ENCODE assay signal across 1 cellular context in the genomic region with DNA sequence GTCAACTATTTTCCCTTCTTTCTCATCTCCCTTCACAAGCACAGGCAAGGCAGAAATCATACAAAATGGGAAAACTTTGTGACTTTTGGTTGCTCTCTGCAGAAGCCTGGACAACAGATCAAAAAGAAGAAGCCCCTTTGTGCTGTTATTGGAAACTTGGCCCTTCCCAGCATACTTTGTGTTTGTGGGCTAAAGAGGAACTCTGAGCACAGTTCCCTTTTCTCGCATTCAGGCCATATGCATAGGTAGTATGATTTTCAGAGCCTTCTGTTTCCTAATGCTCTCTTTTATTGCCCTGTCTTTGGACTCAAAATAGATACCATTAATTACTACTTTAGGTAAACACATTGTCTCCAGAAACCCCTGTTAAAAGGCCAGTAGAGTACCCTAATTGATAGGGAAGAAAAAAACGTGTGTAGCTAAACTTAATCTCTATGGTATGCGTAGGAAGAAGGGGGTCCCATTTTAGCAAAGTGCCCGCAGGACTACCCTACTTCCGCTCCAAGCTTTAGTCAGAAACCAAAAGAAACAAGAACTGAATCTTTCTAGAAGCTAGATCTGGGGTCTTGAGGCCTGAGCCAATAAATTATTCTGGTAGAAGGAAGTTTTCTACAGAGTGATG.
A peak's percentile ranks its signal among the peaks of the same experiment; 100 is the strongest.
TF ChIP-seq lines count a peak whose summit lies in the region.

No MANE protein-coding gene starts in this region.

TF ChIP-seq in GM12878, 131 proteins besides CTCF, POLR2A, EP300 and RAD21 (continues in another document):
- no peak for TF ChIP-seq JUND (IDR thresholded peaks at IDR 0.05; ENCODE audit: low read depth, low read length)
- TF ChIP-seq, protein P1, sequence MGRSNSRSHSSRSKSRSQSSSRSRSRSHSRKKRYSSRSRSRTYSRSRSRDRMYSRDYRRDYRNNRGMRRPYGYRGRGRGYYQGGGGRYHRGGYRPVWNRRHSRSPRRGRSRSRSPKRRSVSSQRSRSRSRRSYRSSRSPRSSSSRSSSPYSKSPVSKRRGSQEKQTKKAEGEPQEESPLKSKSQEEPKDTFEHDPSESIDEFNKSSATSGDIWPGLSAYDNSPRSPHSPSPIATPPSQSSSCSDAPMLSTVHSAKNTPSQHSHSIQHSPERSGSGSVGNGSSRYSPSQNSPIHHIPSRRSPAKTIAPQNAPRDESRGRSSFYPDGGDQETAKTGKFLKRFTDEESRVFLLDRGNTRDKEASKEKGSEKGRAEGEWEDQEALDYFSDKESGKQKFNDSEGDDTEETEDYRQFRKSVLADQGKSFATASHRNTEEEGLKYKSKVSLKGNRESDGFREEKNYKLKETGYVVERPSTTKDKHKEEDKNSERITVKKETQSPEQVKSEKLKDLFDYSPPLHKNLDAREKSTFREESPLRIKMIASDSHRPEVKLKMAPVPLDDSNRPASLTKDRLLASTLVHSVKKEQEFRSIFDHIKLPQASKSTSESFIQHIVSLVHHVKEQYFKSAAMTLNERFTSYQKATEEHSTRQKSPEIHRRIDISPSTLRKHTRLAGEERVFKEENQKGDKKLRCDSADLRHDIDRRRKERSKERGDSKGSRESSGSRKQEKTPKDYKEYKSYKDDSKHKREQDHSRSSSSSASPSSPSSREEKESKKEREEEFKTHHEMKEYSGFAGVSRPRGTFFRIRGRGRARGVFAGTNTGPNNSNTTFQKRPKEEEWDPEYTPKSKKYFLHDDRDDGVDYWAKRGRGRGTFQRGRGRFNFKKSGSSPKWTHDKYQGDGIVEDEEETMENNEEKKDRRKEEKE (IDR thresholded peaks at IDR 0.05) = no peak
- TF ChIP-seq, protein P2, sequence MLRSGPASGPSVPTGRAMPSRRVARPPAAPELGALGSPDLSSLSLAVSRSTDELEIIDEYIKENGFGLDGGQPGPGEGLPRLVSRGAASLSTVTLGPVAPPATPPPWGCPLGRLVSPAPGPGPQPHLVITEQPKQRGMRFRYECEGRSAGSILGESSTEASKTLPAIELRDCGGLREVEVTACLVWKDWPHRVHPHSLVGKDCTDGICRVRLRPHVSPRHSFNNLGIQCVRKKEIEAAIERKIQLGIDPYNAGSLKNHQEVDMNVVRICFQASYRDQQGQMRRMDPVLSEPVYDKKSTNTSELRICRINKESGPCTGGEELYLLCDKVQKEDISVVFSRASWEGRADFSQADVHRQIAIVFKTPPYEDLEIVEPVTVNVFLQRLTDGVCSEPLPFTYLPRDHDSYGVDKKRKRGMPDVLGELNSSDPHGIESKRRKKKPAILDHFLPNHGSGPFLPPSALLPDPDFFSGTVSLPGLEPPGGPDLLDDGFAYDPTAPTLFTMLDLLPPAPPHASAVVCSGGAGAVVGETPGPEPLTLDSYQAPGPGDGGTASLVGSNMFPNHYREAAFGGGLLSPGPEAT (IDR thresholded peaks at IDR 0.05; ENCODE audit: low read depth) = no peak
- TF ChIP-seq KAT2A (conservative IDR thresholded peaks at IDR 0.05; ENCODE audit: control insufficient read depth, low read depth, low read length) = no peak
- no peak for TF ChIP-seq BRCA1 (IDR thresholded peaks at IDR 0.05; ENCODE audit: low read depth, low read length)
- TF ChIP-seq ZZZ3 (IDR thresholded peaks at IDR 0.05; ENCODE audit: control insufficient read depth, insufficient read length, low read depth) = no peak
- TF ChIP-seq HCFC1 (IDR thresholded peaks at IDR 0.05; ENCODE audit: low read length) = no peak
- TF ChIP-seq FOS (IDR thresholded peaks at IDR 0.05; ENCODE audit: borderline replicate concordance, extremely low read depth, insufficient read length) = no peak
- no peak for TF ChIP-seq ZNF24 (IDR thresholded peaks at IDR 0.05)
- TF ChIP-seq, protein P3, sequence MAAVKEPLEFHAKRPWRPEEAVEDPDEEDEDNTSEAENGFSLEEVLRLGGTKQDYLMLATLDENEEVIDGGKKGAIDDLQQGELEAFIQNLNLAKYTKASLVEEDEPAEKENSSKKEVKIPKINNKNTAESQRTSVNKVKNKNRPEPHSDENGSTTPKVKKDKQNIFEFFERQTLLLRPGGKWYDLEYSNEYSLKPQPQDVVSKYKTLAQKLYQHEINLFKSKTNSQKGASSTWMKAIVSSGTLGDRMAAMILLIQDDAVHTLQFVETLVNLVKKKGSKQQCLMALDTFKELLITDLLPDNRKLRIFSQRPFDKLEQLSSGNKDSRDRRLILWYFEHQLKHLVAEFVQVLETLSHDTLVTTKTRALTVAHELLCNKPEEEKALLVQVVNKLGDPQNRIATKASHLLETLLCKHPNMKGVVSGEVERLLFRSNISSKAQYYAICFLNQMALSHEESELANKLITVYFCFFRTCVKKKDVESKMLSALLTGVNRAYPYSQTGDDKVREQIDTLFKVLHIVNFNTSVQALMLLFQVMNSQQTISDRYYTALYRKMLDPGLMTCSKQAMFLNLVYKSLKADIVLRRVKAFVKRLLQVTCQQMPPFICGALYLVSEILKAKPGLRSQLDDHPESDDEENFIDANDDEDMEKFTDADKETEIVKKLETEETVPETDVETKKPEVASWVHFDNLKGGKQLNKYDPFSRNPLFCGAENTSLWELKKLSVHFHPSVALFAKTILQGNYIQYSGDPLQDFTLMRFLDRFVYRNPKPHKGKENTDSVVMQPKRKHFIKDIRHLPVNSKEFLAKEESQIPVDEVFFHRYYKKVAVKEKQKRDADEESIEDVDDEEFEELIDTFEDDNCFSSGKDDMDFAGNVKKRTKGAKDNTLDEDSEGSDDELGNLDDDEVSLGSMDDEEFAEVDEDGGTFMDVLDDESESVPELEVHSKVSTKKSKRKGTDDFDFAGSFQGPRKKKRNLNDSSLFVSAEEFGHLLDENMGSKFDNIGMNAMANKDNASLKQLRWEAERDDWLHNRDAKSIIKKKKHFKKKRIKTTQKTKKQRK (IDR thresholded peaks at IDR 0.05; ENCODE audit: low read depth, low read length) = no peak
- peak; percentile 13; the same call in 1 of the 2 replicates for TF ChIP-seq ZNF384 (IDR thresholded peaks at IDR 0.05; ENCODE audit: borderline replicate concordance, low read depth, low read length)
- no peak for TF ChIP-seq WRNIP1 (IDR thresholded peaks at IDR 0.05; ENCODE audit: borderline replicate concordance, low read depth, low read length)
- TF ChIP-seq, protein P4, sequence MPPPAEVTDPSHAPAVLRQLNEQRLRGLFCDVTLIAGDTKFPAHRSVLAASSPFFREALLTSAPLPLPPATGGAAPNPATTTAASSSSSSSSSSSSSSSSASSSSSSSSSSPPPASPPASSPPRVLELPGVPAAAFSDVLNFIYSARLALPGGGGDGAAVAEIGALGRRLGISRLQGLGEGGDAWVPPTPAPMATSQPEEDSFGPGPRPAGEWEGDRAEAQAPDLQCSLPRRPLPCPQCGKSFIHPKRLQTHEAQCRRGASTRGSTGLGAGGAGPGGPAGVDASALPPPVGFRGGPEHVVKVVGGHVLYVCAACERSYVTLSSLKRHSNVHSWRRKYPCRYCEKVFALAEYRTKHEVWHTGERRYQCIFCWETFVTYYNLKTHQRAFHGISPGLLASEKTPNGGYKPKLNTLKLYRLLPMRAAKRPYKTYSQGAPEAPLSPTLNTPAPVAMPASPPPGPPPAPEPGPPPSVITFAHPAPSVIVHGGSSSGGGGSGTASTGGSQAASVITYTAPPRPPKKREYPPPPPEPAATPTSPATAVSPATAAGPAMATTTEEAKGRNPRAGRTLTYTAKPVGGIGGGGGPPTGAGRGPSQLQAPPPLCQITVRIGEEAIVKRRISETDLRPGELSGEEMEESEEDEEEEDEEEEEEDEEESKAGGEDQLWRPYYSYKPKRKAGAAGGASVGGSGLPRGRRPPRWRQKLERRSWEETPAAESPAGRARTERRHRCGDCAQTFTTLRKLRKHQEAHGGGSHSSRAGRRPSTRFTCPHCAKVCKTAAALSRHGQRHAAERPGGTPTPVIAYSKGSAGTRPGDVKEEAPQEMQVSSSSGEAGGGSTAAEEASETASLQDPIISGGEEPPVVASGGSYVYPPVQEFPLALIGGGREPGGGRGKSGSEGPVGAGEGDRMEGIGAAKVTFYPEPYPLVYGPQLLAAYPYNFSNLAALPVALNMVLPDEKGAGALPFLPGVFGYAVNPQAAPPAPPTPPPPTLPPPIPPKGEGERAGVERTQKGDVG (CRISPR knock-in tag; IDR thresholded peaks at IDR 0.05) = no peak
- TF ChIP-seq, protein P5, sequence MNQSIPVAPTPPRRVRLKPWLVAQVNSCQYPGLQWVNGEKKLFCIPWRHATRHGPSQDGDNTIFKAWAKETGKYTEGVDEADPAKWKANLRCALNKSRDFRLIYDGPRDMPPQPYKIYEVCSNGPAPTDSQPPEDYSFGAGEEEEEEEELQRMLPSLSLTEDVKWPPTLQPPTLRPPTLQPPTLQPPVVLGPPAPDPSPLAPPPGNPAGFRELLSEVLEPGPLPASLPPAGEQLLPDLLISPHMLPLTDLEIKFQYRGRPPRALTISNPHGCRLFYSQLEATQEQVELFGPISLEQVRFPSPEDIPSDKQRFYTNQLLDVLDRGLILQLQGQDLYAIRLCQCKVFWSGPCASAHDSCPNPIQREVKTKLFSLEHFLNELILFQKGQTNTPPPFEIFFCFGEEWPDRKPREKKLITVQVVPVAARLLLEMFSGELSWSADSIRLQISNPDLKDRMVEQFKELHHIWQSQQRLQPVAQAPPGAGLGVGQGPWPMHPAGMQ (IDR thresholded peaks at IDR 0.05; ENCODE audit: borderline replicate concordance) = no peak
- TF ChIP-seq TARDBP (IDR thresholded peaks at IDR 0.05; ENCODE audit: borderline replicate concordance) = no peak
- TF ChIP-seq ASH2L (IDR thresholded peaks at IDR 0.05; ENCODE audit: borderline replicate concordance, low read depth) = no peak
- TF ChIP-seq, protein P6, sequence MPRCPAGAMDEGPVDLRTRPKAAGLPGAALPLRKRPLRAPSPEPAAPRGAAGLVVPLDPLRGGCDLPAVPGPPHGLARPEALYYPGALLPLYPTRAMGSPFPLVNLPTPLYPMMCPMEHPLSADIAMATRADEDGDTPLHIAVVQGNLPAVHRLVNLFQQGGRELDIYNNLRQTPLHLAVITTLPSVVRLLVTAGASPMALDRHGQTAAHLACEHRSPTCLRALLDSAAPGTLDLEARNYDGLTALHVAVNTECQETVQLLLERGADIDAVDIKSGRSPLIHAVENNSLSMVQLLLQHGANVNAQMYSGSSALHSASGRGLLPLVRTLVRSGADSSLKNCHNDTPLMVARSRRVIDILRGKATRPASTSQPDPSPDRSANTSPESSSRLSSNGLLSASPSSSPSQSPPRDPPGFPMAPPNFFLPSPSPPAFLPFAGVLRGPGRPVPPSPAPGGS (IDR thresholded peaks at IDR 0.05; ENCODE audit: borderline replicate concordance, insufficient read depth, low read depth, low read length, poor library complexity, severe bottlenecking) = no peak
- TF ChIP-seq ZNF207 (IDR thresholded peaks at IDR 0.05; ENCODE audit: borderline replicate concordance) = no peak
- no peak for TF ChIP-seq SMARCA5 (IDR thresholded peaks at IDR 0.05)
- no peak for TF ChIP-seq NFXL1 (IDR thresholded peaks at IDR 0.05; ENCODE audit: borderline replicate concordance)
- no peak for TF ChIP-seq CBX3 (IDR thresholded peaks at IDR 0.05; ENCODE audit: borderline replicate concordance, low read depth)
- no peak for TF ChIP-seq TAF1 (IDR thresholded peaks at IDR 0.05; ENCODE audit: borderline replicate concordance, low read depth, low read length)
- no peak for TF ChIP-seq SMAD5 (IDR thresholded peaks at IDR 0.05; ENCODE audit: low read depth)
- TF ChIP-seq ZNF622 (IDR thresholded peaks at IDR 0.05) = no peak
- TF ChIP-seq RBBP5 (conservative IDR thresholded peaks at IDR 0.05) = no peak
- peak; percentile 76 for TF ChIP-seq MTA2 (IDR thresholded peaks at IDR 0.05; ENCODE audit: low read depth)
- no peak for TF ChIP-seq MXI1 (IDR thresholded peaks at IDR 0.05; ENCODE audit: low read depth, low read length)
- no peak for TF ChIP-seq CHD4 (IDR thresholded peaks at IDR 0.05)
- peak; percentile 52; the same call in 1 of the 2 replicates for TF ChIP-seq IKZF1 (conservative IDR thresholded peaks at IDR 0.05)
- 0 out of 4 replicates have a peak, but pooled peaks of 1 of the 2 experiments have one; percentile 67 for TF ChIP-seq CEBPB (IDR thresholded peaks at IDR 0.05; ENCODE audit: borderline replicate concordance in 1 of 2, low read depth in 2 of 2, low read length in 2 of 2)
- TF ChIP-seq, protein P7, sequence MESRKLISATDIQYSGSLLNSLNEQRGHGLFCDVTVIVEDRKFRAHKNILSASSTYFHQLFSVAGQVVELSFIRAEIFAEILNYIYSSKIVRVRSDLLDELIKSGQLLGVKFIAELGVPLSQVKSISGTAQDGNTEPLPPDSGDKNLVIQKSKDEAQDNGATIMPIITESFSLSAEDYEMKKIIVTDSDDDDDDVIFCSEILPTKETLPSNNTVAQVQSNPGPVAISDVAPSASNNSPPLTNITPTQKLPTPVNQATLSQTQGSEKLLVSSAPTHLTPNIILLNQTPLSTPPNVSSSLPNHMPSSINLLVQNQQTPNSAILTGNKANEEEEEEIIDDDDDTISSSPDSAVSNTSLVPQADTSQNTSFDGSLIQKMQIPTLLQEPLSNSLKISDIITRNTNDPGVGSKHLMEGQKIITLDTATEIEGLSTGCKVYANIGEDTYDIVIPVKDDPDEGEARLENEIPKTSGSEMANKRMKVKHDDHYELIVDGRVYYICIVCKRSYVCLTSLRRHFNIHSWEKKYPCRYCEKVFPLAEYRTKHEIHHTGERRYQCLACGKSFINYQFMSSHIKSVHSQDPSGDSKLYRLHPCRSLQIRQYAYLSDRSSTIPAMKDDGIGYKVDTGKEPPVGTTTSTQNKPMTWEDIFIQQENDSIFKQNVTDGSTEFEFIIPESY (IDR thresholded peaks at IDR 0.05) = no peak
- TF ChIP-seq EED (IDR thresholded peaks at IDR 0.05; ENCODE audit: low read depth) = no peak
- TF ChIP-seq MYC (IDR thresholded peaks at IDR 0.05; ENCODE audit: insufficient read depth, insufficient read length, insufficient replicate concordance, low read length, severe bottlenecking) = no peak
- no peak for TF ChIP-seq SREBF1 (IDR thresholded peaks at IDR 0.05; ENCODE audit: low read length)
- no peak for TF ChIP-seq NR2F1 (conservative IDR thresholded peaks at IDR 0.05)
- no peak for TF ChIP-seq DPF2 (IDR thresholded peaks at IDR 0.05)
- TF ChIP-seq, protein P8, sequence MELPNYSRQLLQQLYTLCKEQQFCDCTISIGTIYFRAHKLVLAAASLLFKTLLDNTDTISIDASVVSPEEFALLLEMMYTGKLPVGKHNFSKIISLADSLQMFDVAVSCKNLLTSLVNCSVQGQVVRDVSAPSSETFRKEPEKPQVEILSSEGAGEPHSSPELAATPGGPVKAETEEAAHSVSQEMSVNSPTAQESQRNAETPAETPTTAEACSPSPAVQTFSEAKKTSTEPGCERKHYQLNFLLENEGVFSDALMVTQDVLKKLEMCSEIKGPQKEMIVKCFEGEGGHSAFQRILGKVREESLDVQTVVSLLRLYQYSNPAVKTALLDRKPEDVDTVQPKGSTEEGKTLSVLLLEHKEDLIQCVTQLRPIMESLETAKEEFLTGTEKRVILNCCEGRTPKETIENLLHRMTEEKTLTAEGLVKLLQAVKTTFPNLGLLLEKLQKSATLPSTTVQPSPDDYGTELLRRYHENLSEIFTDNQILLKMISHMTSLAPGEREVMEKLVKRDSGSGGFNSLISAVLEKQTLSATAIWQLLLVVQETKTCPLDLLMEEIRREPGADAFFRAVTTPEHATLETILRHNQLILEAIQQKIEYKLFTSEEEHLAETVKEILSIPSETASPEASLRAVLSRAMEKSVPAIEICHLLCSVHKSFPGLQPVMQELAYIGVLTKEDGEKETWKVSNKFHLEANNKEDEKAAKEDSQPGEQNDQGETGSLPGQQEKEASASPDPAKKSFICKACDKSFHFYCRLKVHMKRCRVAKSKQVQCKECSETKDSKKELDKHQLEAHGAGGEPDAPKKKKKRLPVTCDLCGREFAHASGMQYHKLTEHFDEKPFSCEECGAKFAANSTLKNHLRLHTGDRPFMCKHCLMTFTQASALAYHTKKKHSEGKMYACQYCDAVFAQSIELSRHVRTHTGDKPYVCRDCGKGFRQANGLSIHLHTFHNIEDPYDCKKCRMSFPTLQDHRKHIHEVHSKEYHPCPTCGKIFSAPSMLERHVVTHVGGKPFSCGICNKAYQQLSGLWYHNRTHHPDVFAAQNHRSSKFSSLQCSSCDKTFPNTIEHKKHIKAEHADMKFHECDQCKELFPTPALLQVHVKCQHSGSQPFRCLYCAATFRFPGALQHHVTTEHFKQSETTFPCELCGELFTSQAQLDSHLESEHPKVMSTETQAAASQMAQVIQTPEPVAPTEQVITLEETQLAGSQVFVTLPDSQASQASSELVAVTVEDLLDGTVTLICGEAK (IDR thresholded peaks at IDR 0.05; ENCODE audit: borderline replicate concordance) = no peak
